In genomic region chr2:236569593-236569973, GRCh38 we compare ENCODE assay signal across 8 cellular contexts. TPM values are rescaled to one million over a fixed set of nuclear protein-coding genes. Genes with fewer than 3 reads are reported as not detected.
DNase-seq lines count a peak whose midpoint lies in the region; ATAC-seq, FAIRE-seq and TF ChIP-seq lines count a peak whose summit lies in the region.

Gene ACKR3, plus strand, starts transcription at chr2:236569825. Its CDS starts 10,641 bp downstream, at chr2:236580466.

- peaks cover 22% of the 10 kb centered on the region for H3K4me1 Mint-ChIP-seq in activated naive CD4-positive, alpha-beta T cell treated with anti-CD3 and anti-CD28 coated beads, Interleukin-2, amount 50 U/mL, for 24 hours

- H3K9ac ChIP-seq in parathyroid adenoma: no peak within 1 kb of the TSS

- H2AFZ ChIP-seq in parathyroid adenoma: no peak within 1 kb of the TSS

- peak in 1 of 2 donors; percentile 94 for TF ChIP-seq EP300 in tibial nerve (IDR thresholded peaks at IDR 0.05)

- DNase-seq in D721Med (ENCODE audit: insufficient read length, low spot score) (no peak), HT1080 (ENCODE audit: low read depth) (peak; percentile 58), Right ventricle myocardium inferior (ENCODE audit: missing footprints) (peak; percentile 83), tibial nerve (ENCODE audit: low spot score in 2 of 2) (peak; percentile 68 to 76)

- no peaks in the 10 kb centered on the region for H3K27me3 Mint-ChIP-seq in activated naive CD4-positive, alpha-beta T cell treated with anti-CD3 and anti-CD28 coated beads, Interleukin-2, amount 50 U/mL, for 24 hours

- H3K4me1 ChIP-seq in parathyroid adenoma (peaks cover 5% of the 10 kb centered on the region), tibial nerve (peaks cover 0 to 72% (median 22%) of the 10 kb centered on the region in 4 donors)

- FAIRE-seq in D721Med (lab: Jason Lieb, UNC): no peak

- TF ChIP-seq CTCF in D721Med (IDR thresholded peaks at IDR 0.05; ENCODE audit: insufficient read depth, missing control alignments) (peak; percentile 25), parathyroid adenoma (IDR thresholded peaks at IDR 0.05) (no peak), tibial nerve (IDR thresholded peaks at IDR 0.05) (peak; percentile 45 to 72 (median 56))

- intact Hi-C loops in Right ventricle myocardium inferior (cut with DNase I): loop anchor here (2.0 to 5.0 kb wide), 6 partner anchors 57 to 458 kb away; no protein-coding TSS in a partner anchor

- H3K79me2 ChIP-seq in parathyroid adenoma: no peaks in the 10 kb centered on the region

- no peaks in the 10 kb centered on the region for H3K36me3 ChIP-seq in parathyroid adenoma (ENCODE audit: control insufficient read depth, insufficient read depth, low read length)
- no peaks in the 10 kb centered on the region for H3K36me3 ChIP-seq in tibial nerve

- TF ChIP-seq POLR2A in Raji (IDR thresholded peaks at IDR 0.05; ENCODE audit: insufficient read depth, low read depth, low read length): peak; percentile 92
- TF ChIP-seq POLR2A in tibial nerve (IDR thresholded peaks at IDR 0.05): peak; percentile 48 to 88

- H3K4me3 ChIP-seq in parathyroid adenoma (ENCODE audit: low read depth, low read length) (peak within 1 kb of the TSS; percentile 41), tibial nerve (peak within 1 kb of the TSS; percentile 36 to 61 (median 49))

- H3K4me2 ChIP-seq in parathyroid adenoma (ENCODE audit: low read length): peak within 1 kb of the TSS; percentile 75

- no peak within 1 kb of the TSS for H3K27ac ChIP-seq in parathyroid adenoma
- peak within 1 kb of the TSS; percentile 79 to 94 (median 90) for H3K27ac ChIP-seq in tibial nerve

- no peaks in the 10 kb centered on the region for H3K9me3 Mint-ChIP-seq in activated naive CD4-positive, alpha-beta T cell treated with anti-CD3 and anti-CD28 coated beads, Interleukin-2, amount 50 U/mL, for 24 hours

- H3K27me3 ChIP-seq in parathyroid adenoma (ENCODE audit: control insufficient read depth, insufficient read depth, low read length) (peaks cover 3% of the 10 kb centered on the region), tibial nerve (no peaks in the 10 kb centered on the region)

- no peaks in the 10 kb centered on the region for H3K9me3 ChIP-seq in parathyroid adenoma (ENCODE audit: control insufficient read depth, low read length)
- H3K9me3 ChIP-seq in tibial nerve: no peaks in the 10 kb centered on the region

- peak within 1 kb of the TSS; percentile 89 for H3K4me3 Mint-ChIP-seq in activated naive CD4-positive, alpha-beta T cell treated with anti-CD3 and anti-CD28 coated beads, Interleukin-2, amount 50 U/mL, for 24 hours

- peak; percentile 68 for ATAC-seq in GM21367 (IDR thresholded peaks at IDR 0.05; ENCODE audit: unreplicated experiment)
- ATAC-seq in Right ventricle myocardium inferior: peak; percentile 81

- whole genome bisulfite sequencing in tibial nerve, 2 donors: 0 to 3% methylated on average over 7 to 9 of the region's 9 CpGs

- peaks cover 2% of the 10 kb centered on the region for H3K36me3 Mint-ChIP-seq in activated naive CD4-positive, alpha-beta T cell treated with anti-CD3 and anti-CD28 coated beads, Interleukin-2, amount 50 U/mL, for 24 hours

- H3K27ac Mint-ChIP-seq in activated naive CD4-positive, alpha-beta T cell treated with anti-CD3 and anti-CD28 coated beads, Interleukin-2, amount 50 U/mL, for 24 hours: peak within 1 kb of the TSS; percentile 84

RNA-seq across cellular contexts. Expression of gene ACKR3, which starts in this region (rescaled TPM):
- total RNA-seq in HT1080 (2014; rRNA removed; shearing (Covaris generic)): not detected in 2 replicates
- polyA plus RNA-seq in HT1080 (2015; cell fraction: cytosol; rRNA removed): 0.29 and 0.51 TPM in 2 replicates
- 0.14 and 0.54 TPM in 2 replicates for polyA plus RNA-seq in HT1080 (2015; cell fraction: nucleus; rRNA removed)
- total RNA-seq in Right ventricle myocardium inferior (30.5 TPM), tibial nerve (10 to 100 TPM; 32.4 to 88.7 (median 55.0) TPM)

Comparison
In these comparisons a context has a peak if more than half of its experiments do, and no peak if none do; other contexts are left out.
1. RNA of gene ACKR3 (total RNA-seq): 32.4 to 88.7 TPM in tibial nerve and 30.5 TPM in Right ventricle myocardium inferior (single experiment); not detected in HT1080; every median in the first group is over 10 times any median in the second.
2. Peak in DNase-seq in HT1080; RNA of the gene not detected or under 1 TPM.